Comparison of ENCODE assay signal across 8 cellular contexts in the genomic region with DNA sequence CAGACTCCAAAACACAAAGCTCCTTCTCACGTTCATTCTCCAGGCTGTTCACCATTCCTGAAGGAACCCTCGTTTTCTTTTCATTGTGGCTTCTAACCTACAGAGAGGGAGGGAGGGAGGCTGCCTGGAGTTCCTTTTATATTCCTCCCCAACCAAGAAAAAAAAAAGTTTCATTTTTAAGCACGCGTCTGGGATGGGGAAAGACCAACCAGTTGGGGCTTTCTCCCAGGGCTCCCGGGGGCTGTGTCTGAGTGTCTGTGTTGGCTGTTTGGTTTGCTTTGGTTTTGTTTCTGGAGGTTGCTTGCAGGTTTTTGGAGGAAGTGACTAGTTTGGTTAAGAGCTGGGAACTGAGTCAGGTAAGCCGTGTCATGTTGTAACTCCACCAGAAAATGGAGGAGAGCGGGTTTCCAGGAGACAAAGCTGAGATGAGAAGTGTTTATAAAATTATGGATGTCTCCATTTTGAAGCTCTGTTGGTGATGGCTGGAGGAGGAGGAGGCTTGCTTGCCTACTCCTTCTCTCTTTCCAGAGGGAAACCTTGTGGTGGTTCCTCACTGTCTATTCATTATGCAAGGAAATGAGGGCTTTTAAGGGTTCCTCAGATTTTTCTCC. TPM values are rescaled to one million over a fixed set of nuclear protein-coding genes. Genes with fewer than 3 reads are reported as not detected.
DNase-seq lines count a peak whose midpoint lies in the region; ATAC-seq and TF ChIP-seq lines count a peak whose summit lies in the region.

No MANE protein-coding gene starts in this region.

- peaks cover 60% of the 10 kb centered on the region for H3K27me3 ChIP-seq in CD4-positive, alpha-beta T cell (ENCODE audit: control insufficient read depth, insufficient read depth, low read length)
- H3K27me3 ChIP-seq in uterus = no peaks in the 10 kb centered on the region
- no peaks in the 10 kb centered on the region for H3K27me3 ChIP-seq in Karpas-422 (ENCODE audit: low read length)

- no peak overlapping the region for H3K27ac ChIP-seq in CD4-positive, alpha-beta T cell (ENCODE audit: low read depth, low read length)
- H3K27ac ChIP-seq in uterus (peak overlapping the region; percentile 91 to 94), Karpas-422 (ENCODE audit: low read length) (no peak overlapping the region)

- ATAC-seq in CD4-positive, alpha-beta T cell (ENCODE audit: poor library complexity) = no peak
- ATAC-seq in HG03565 (IDR thresholded peaks at IDR 0.05; ENCODE audit: unreplicated experiment) = no peak

- H3K4me3 Mint-ChIP-seq in CD4-positive, alpha-beta T cell = peak overlapping the region; percentile 60

- H3K36me3 ChIP-seq in uterus (no peaks in the 10 kb centered on the region), Karpas-422 (ENCODE audit: insufficient read depth, low read length) (no peaks in the 10 kb centered on the region)

- no peak overlapping the region for H3K4me2 ChIP-seq in Karpas-422 (ENCODE audit: low read depth, low read length, poor library complexity, severe bottlenecking)

- H3K27ac Mint-ChIP-seq in CD4-positive, alpha-beta T cell = no peak overlapping the region

- no peaks in the 10 kb centered on the region for H3K9me3 Mint-ChIP-seq in CD4-positive, alpha-beta T cell

- CTCF ChIA-PET in CD4-positive, alpha-beta T cell (lab: Charles Lee) = no interaction called here

- no peak for TF ChIP-seq POLR2A in uterus (IDR thresholded peaks at IDR 0.05)

- POLR2A ChIA-PET in CD4-positive, alpha-beta T cell (lab: Charles Lee) = no interaction called here

- intact Hi-C loops in CD4-positive, alpha-beta T cell (cut with DNase I, micrococcal nuclease) = no loop called here
- intact Hi-C loops in uterus (cut with DNase I; ENCODE audit: low total_unique reads) = no loop called here

- no peak overlapping the region for H2AFZ ChIP-seq in Karpas-422 (ENCODE audit: low read length)

- TF ChIP-seq CTCF in CD4-positive, alpha-beta T cell (IDR thresholded peaks at IDR 0.05) = no peak
- no peak for TF ChIP-seq CTCF in choroid plexus epithelial cell (conservative IDR thresholded peaks at IDR 0.05; ENCODE audit: low read depth, low read length)
- TF ChIP-seq CTCF in uterus (IDR thresholded peaks at IDR 0.05) = no peak

- H3K36me3 Mint-ChIP-seq in CD4-positive, alpha-beta T cell (ENCODE audit: low read depth) = no peaks in the 10 kb centered on the region

- H3K27me3 Mint-ChIP-seq in CD4-positive, alpha-beta T cell = peaks cover 65% of the 10 kb centered on the region

- H3K9me3 ChIP-seq in CD4-positive, alpha-beta T cell (ENCODE audit: control insufficient read depth, low read length) = no peaks in the 10 kb centered on the region
- no peaks in the 10 kb centered on the region for H3K9me3 ChIP-seq in uterus
- H3K9me3 ChIP-seq in Karpas-422 (ENCODE audit: low read length) = no peaks in the 10 kb centered on the region

- no peak for DNase-seq in CD4-positive, alpha-beta T cell
- DNase-seq in LHCN-M2 (ENCODE audit: low read depth) (peak; percentile 38), choroid plexus epithelial cell (ENCODE audit: low read depth) (peak; percentile 53), medulla oblongata (ENCODE audit: extremely low spot score) (peak; percentile 59), uterus (peak; percentile 27 to 38), DMS114 treated with DMSO at 0.1 percent for 48 hours (lab: John Stamatoyannopoulos, UW; ENCODE audit: unreplicated experiment) (no peak), Karpas-422 (no peak)

- no peak overlapping the region for H3K9ac ChIP-seq in Karpas-422 (ENCODE audit: low read length)

- no peaks in the 10 kb centered on the region for H3K9me2 ChIP-seq in Karpas-422 (replicated peaks; ENCODE audit: insufficient read depth, low read length)

- peaks cover 30% of the 10 kb centered on the region for H3K4me1 Mint-ChIP-seq in CD4-positive, alpha-beta T cell (ENCODE audit: low read depth)

- H3K4me1 ChIP-seq in uterus (peaks cover 4 to 10% of the 10 kb centered on the region in 2 donors), Karpas-422 (ENCODE audit: low read length) (no peaks in the 10 kb centered on the region)

- H3K4me3 ChIP-seq in choroid plexus epithelial cell (ENCODE audit: low read depth, low read length) (peak overlapping the region; percentile 74), uterus (peak overlapping the region; percentile 80), Karpas-422 (ENCODE audit: low read length) (no peak overlapping the region)

- no peaks in the 10 kb centered on the region for H4K20me1 ChIP-seq in Karpas-422 (ENCODE audit: insufficient read depth, low read depth, low read length)

- H3K79me2 ChIP-seq in Karpas-422 (ENCODE audit: low read length) = no peaks in the 10 kb centered on the region

RNA-seq across cellular contexts. Expression of a gene that starts 1.7 kb away (rescaled TPM):
- 1 to 10 TPM; 1.1 to 1.3 TPM for total RNA-seq in CD4-positive, alpha-beta T cell
- 11.3 and 14.6 TPM in 2 replicates for total RNA-seq in LHCN-M2 (2014; rRNA removed)
- polyA plus RNA-seq in LHCN-M2 (2012) = 4.4 TPM
- 100 to 1,000 TPM in 1 of 4 donors, 10 to 100 TPM in 3; 18.2 to 136 (median 60.1) TPM for total RNA-seq in uterus
- total RNA-seq in Karpas-422 (2014; rRNA removed; shearing (Covaris generic); ENCODE audit: low replicate concordance) = not detected in 2 replicates

Comparison
In these comparisons a context has a peak if more than half of its experiments do, and no peak if none do; other contexts are left out.
1. DNase-seq: peak in LHCN-M2 (single experiment), choroid plexus epithelial cell (single experiment), medulla oblongata (single experiment) and uterus (2 of 2); none in CD4-positive, alpha-beta T cell (0 of 10), DMS114 treated with DMSO at 0.1 percent for 48 hours (single experiment) and Karpas-422 (single experiment).
2. H3K27ac ChIP-seq: peak in uterus (2 of 2); none in CD4-positive, alpha-beta T cell (single experiment) and Karpas-422 (single experiment).